16 cellular contexts compared by ENCODE assay signal in genomic region chr1:116739371-116740007, GRCh38. TPM values are rescaled to one million over a fixed set of nuclear protein-coding genes. Genes with fewer than 3 reads are reported as not detected.
DNase-seq lines count a peak whose midpoint lies in the region; ATAC-seq, FAIRE-seq and TF ChIP-seq lines count a peak whose summit lies in the region.
"Had no signal": no experiment of that assay in that cellular context is flagged by ENCODE, and none has a peak within 500 bp of the region (broad histone marks: within the 10 kb centered on the region; RNA-seq: fewer than 3 reads in every experiment).

No MANE protein-coding gene starts in this region.

- no peaks in the 10 kb centered on the region for H3K79me2 ChIP-seq in Loucy (ENCODE audit: insufficient read depth, low read length)

- peaks cover 57% of the 10 kb centered on the region for H3K4me1 Mint-ChIP-seq in activated naive CD8-positive, alpha-beta T cell treated with anti-CD3 and anti-CD28 coated beads for 36 hours
- peaks cover 50 to 52% of the 10 kb centered on the region in 2 donors for H3K4me1 Mint-ChIP-seq in natural killer cell treated with Interleukin-12 subunit alpha and Interleukin-12 subunit beta and Interleukin-15 and Interleukin-18, amount 100 ng/mL, for 72 hours (ENCODE audit: low read depth in 2 of 2)

- no peaks in the 10 kb centered on the region for H3F3A ChIP-seq in Loucy (ENCODE audit: low read depth)

- no peak overlapping the region for H3K4me2 ChIP-seq in Loucy (ENCODE audit: low read depth, low read length, poor library complexity, severe bottlenecking)

- no peaks in the 10 kb centered on the region for H3K27me3 Mint-ChIP-seq in activated naive CD8-positive, alpha-beta T cell treated with anti-CD3 and anti-CD28 coated beads for 36 hours
- no peaks in the 10 kb centered on the region for H3K27me3 Mint-ChIP-seq in natural killer cell treated with Interleukin-12 subunit alpha and Interleukin-12 subunit beta and Interleukin-15 and Interleukin-18, amount 100 ng/mL, for 72 hours

- no peaks in the 10 kb centered on the region for H4K20me1 ChIP-seq in Loucy (ENCODE audit: insufficient read depth, low read length, poor library complexity, severe bottlenecking)

- H3K9me3 ChIP-seq in Loucy (ENCODE audit: insufficient read depth, low read depth, low read length), result peaks cover 14% of the 10 kb centered on the region; the same call in 1 of the 2 replicates

- DNase-seq in NOMO-1 (lab: John Stamatoyannopoulos, UW; ENCODE audit: unreplicated experiment in 2 of 2) (peak; percentile 7 to 9), NOMO-1 treated with DMSO at 0.1 percent for 48 hours (lab: John Stamatoyannopoulos, UW; ENCODE audit: unreplicated experiment) (no peak), RCC 7860 (ENCODE audit: low spot score) (no peak), NCI-H2227 treated with DMSO at 0.1 percent for 48 hours (lab: John Stamatoyannopoulos, UW) (no peak)
- DNase-seq in activated naive CD8-positive, alpha-beta T cell treated with anti-CD3 and anti-CD28 coated beads for 36 hours, result no peak
- no peak for DNase-seq in natural killer cell treated with Interleukin-12 subunit alpha and Interleukin-12 subunit beta and Interleukin-15 and Interleukin-18, amount 100 ng/mL, for 72 hours (ENCODE audit: low spot score)
- DNase-seq: lower lobe of right lung, NCI-H2081 had no signal

- no peaks in the 10 kb centered on the region for H3K9me2 ChIP-seq in Loucy (replicated peaks; ENCODE audit: low read depth, low read length)

- peaks cover 33% of the 10 kb centered on the region for H3K36me3 Mint-ChIP-seq in activated naive CD8-positive, alpha-beta T cell treated with anti-CD3 and anti-CD28 coated beads for 36 hours
- H3K36me3 Mint-ChIP-seq in natural killer cell treated with Interleukin-12 subunit alpha and Interleukin-12 subunit beta and Interleukin-15 and Interleukin-18, amount 100 ng/mL, for 72 hours, result peaks cover 32% of the 10 kb centered on the region
- H3K36me3 Mint-ChIP-seq: type B pancreatic cell had no signal

- H3K36me3 ChIP-seq in Loucy (ENCODE audit: insufficient read depth, low read length), result no peaks in the 10 kb centered on the region
- H3K36me3 ChIP-seq: lower lobe of right lung had no signal

- ATAC-seq in natural killer cell treated with Interleukin-12 subunit alpha and Interleukin-12 subunit beta and Interleukin-15 and Interleukin-18, amount 100 ng/mL, for 72 hours, result no peak
- ATAC-seq in HG03135 (IDR thresholded peaks at IDR 0.05; ENCODE audit: unreplicated experiment), result no peak
- ATAC-seq: lower lobe of right lung, Right ventricle myocardium inferior had no signal

- H3K9me3 Mint-ChIP-seq in activated naive CD8-positive, alpha-beta T cell treated with anti-CD3 and anti-CD28 coated beads for 36 hours, result peaks cover 32% of the 10 kb centered on the region
- H3K9me3 Mint-ChIP-seq in natural killer cell treated with Interleukin-12 subunit alpha and Interleukin-12 subunit beta and Interleukin-15 and Interleukin-18, amount 100 ng/mL, for 72 hours, result peaks cover 21% of the 10 kb centered on the region

- peak overlapping the region; percentile 100 for H3K27ac Mint-ChIP-seq in activated naive CD8-positive, alpha-beta T cell treated with anti-CD3 and anti-CD28 coated beads for 36 hours
- peak overlapping the region; percentile 99 for H3K27ac Mint-ChIP-seq in natural killer cell treated with Interleukin-12 subunit alpha and Interleukin-12 subunit beta and Interleukin-15 and Interleukin-18, amount 100 ng/mL, for 72 hours
- H3K27ac Mint-ChIP-seq: type B pancreatic cell had no signal

- no peak for FAIRE-seq in RCC 7860 (lab: Jason Lieb, UNC)
- FAIRE-seq: G401.6 had no signal

- H3K9ac ChIP-seq in Loucy (ENCODE audit: low read depth, low read length, poor library complexity, severe bottlenecking), result peak overlapping the region; percentile 36

- peaks cover 22% of the 10 kb centered on the region for H3K4me1 ChIP-seq in Loucy (ENCODE audit: insufficient read depth, low read length, poor library complexity, severe bottlenecking)

- peak overlapping the region; percentile 72 for H3K4me3 Mint-ChIP-seq in activated naive CD8-positive, alpha-beta T cell treated with anti-CD3 and anti-CD28 coated beads for 36 hours
- peak overlapping the region; percentile 86 for H3K4me3 Mint-ChIP-seq in natural killer cell treated with Interleukin-12 subunit alpha and Interleukin-12 subunit beta and Interleukin-15 and Interleukin-18, amount 100 ng/mL, for 72 hours
- H3K4me3 Mint-ChIP-seq: neural crest cell, type B pancreatic cell had no signal

- no peak overlapping the region for H3K4me3 ChIP-seq in Loucy (ENCODE audit: low read length, poor library complexity, severe bottlenecking)
- H3K4me3 ChIP-seq: lower lobe of right lung had no signal

- H2AFZ ChIP-seq in Loucy (ENCODE audit: low read length), result 0 out of 2 replicates have a peak overlapping the region, but pooled peaks have one; percentile 8

- TF ChIP-seq CTCF in Loucy (conservative IDR thresholded peaks at IDR 0.05; ENCODE audit: low read length), result no peak

- H3K27me3 ChIP-seq in Loucy (ENCODE audit: insufficient read depth, low read length, poor library complexity, severe bottlenecking), result no peaks in the 10 kb centered on the region

RNA-seq across cellular contexts. Expression of gene CD2, which starts 14.7 kb away (rescaled TPM):
- total RNA-seq in activated naive CD8-positive, alpha-beta T cell treated with anti-CD3 and anti-CD28 coated beads for 36 hours, result 100 to 1,000 TPM; 291 TPM
- 100 to 1,000 TPM in 1 of 2 donors, 10 to 100 TPM in 1; 71.4 to 140 TPM for total RNA-seq in natural killer cell treated with Interleukin-12 subunit alpha and Interleukin-12 subunit beta and Interleukin-15 and Interleukin-18, amount 100 ng/mL, for 72 hours
- total RNA-seq: dermis microvascular lymphatic vessel endothelial cell, LHCN-M2, neural crest cell had no signal

Comparison
In these comparisons a context has a peak if more than half of its experiments do, and no peak if none do; other contexts are left out.
1. DNase-seq: peak in NOMO-1 (2 of 2); none in NOMO-1 treated with DMSO at 0.1 percent for 48 hours (single experiment), activated naive CD8-positive, alpha-beta T cell treated with anti-CD3 and anti-CD28 coated beads for 36 hours (single experiment), natural killer cell treated with Interleukin-12 subunit alpha and Interleukin-12 subunit beta and Interleukin-15 and Interleukin-18, amount 100 ng/mL, for 72 hours (single experiment), RCC 7860 (single experiment) and NCI-H2227 treated with DMSO at 0.1 percent for 48 hours (single experiment).